In the genomic region with DNA sequence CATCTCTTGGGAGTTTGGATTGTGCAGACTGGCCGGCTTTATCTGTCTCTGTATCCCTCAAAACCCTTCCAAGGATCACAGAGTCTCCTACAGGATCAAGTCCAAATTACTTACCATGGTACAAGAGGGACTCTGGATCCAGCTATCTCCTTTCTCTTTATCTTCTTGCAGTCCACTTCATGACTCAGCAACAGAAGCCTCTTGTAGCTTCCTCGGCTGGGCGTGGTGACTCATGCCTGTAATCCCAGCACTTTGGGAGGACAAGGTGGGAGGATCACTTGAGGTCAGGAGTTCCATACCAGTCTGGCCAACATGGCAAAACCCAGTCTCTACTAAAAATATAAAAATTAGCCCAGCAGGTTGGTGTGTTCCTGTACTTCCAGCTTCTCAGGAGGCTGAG, we compare ENCODE assay signal across 21 cellular contexts.
DNase-seq lines count a peak whose midpoint lies in the region; ATAC-seq, FAIRE-seq and TF ChIP-seq lines count a peak whose summit lies in the region.
"Had no signal": no experiment of that assay in that cellular context is flagged by ENCODE, and none has a peak within 500 bp of the region (broad histone marks: within the 10 kb centered on the region; RNA-seq: fewer than 3 reads in every experiment).

No MANE protein-coding gene starts in this region.

- intact Hi-C loops in IMR-90 (cut with micrococcal nuclease) = no loop called here
- intact Hi-C loops in K562 (cut with micrococcal nuclease) = no loop called here
- intact Hi-C loops in thyroid gland (cut with DNase I) = no loop called here

- no peak overlapping the region for H3K27ac Mint-ChIP-seq in activated naive CD4-positive, alpha-beta T cell treated with anti-CD3 and anti-CD28 coated beads, Interleukin-2, amount 10 ng/mL, durations not matched to agents 7 days and 5 days
- H3K27ac Mint-ChIP-seq: dendritic cell treated with granulocyte-macrophage colony-stimulating factor and Interleukin-4, amounts not matched to agents 40 ng/mL and 50 ng/mL, for 4 days; H9; immature natural killer cell; mesothelial cell of epicardium; T-cell had no signal

- H4K20me1 ChIP-seq in IMR-90 (ENCODE audit: insufficient read depth, low read length) (no peaks in the 10 kb centered on the region), K562 (replicated peaks; ENCODE audit: control insufficient read depth, insufficient read depth, low read length) (no peaks in the 10 kb centered on the region)

- POLR2A ChIA-PET in IMR-90 (lab: Charles Lee; ENCODE audit: unreplicated experiment) (no interaction called here), K562 (lab: Yijun Ruan, JAX) (interaction anchor here (1.0 to 2.1 kb wide), 3 partner anchors 9 to 92 kb away, joined by 3 to 9 read pairs (median 3); no protein-coding TSS in a partner anchor)

- no peak overlapping the region for H2BK120ac ChIP-seq in IMR-90 (ENCODE audit: low read depth, low read length)

- no peaks in the 10 kb centered on the region for H3K27me3 ChIP-seq in IMR-90 (ENCODE audit: control insufficient read depth, insufficient read depth, low read length)
- H3K27me3 ChIP-seq in K562 (ENCODE audit: control insufficient read depth in 2 of 2, insufficient read depth in 2 of 2, low read length in 2 of 2) = no peaks in the 10 kb centered on the region
- H3K27me3 ChIP-seq in thyroid gland = no peaks in the 10 kb centered on the region
- H3K27me3 ChIP-seq: ascending aorta, neutrophil had no signal

- TF ChIP-seq EP300 in K562 (IDR thresholded peaks at IDR 0.05; ENCODE audit: low read length) = peak; percentile 60; the same call in 1 of the 2 replicates

- FAIRE-seq in K562 (lab: Jason Lieb, UNC) = peak; percentile 99

- H3K9ac ChIP-seq in IMR-90 (ENCODE audit: low read depth, low read length) (no peak overlapping the region), K562 (ENCODE audit: insufficient read depth in 1 of 2, low read depth in 2 of 2, low read length in 2 of 2) (no peak overlapping the region)

- TF ChIP-seq RAD21 in IMR-90 (IDR thresholded peaks at IDR 0.05; ENCODE audit: low read length) (no peak), K562 (CRISPR knock-in tag; conservative IDR thresholded peaks at IDR 0.05 in 1 of 2, IDR thresholded peaks at IDR 0.05 in 1 of 2) (no peak; a peak in 1 of 4 replicates)

- no peak overlapping the region for H2BK5ac ChIP-seq in IMR-90 (ENCODE audit: low read depth, low read length, poor library complexity, severe bottlenecking)

- H3K9me3 Mint-ChIP-seq in activated naive CD4-positive, alpha-beta T cell treated with anti-CD3 and anti-CD28 coated beads, Interleukin-2, amount 10 ng/mL, durations not matched to agents 7 days and 5 days = no peaks in the 10 kb centered on the region
- H3K9me3 Mint-ChIP-seq: dendritic cell treated with granulocyte-macrophage colony-stimulating factor and Interleukin-4, amounts not matched to agents 40 ng/mL and 50 ng/mL, for 4 days; H9; immature natural killer cell; mesothelial cell of epicardium; T-cell had no signal

- H4K5ac ChIP-seq in IMR-90 (ENCODE audit: low read depth, low read length) = no peak overlapping the region

- no peak overlapping the region for H2AK9ac ChIP-seq in IMR-90 (replicated peaks; ENCODE audit: low read depth, low read length, poor library complexity)

- H2BK20ac ChIP-seq in IMR-90 (ENCODE audit: low read depth, low read length) = no peak overlapping the region

- in situ Hi-C loops in IMR-90 (cut with MboI; ENCODE audit: low sequenced_read_pairs) = no loop called here
- in situ Hi-C loops in K562 (cut with MboI) = no loop called here

- H3K4me1 Mint-ChIP-seq in activated naive CD4-positive, alpha-beta T cell treated with anti-CD3 and anti-CD28 coated beads, Interleukin-2, amount 10 ng/mL, durations not matched to agents 7 days and 5 days = no peaks in the 10 kb centered on the region
- H3K4me1 Mint-ChIP-seq: immature natural killer cell, T-cell had no signal

- WGBS in IMR-90 (ENCODE audit: extremely low coverage in 2 of 2, insufficient read length in 1 of 2), 2 experiments = no CpG with 5 or more reads among the region's 3 CpGs
- 0% methylated on average over 3 of the region's 3 CpGs for WGBS in K562 (ENCODE audit: insufficient coverage, low coverage, missing lambda C conversion rate)
- WGBS in thyroid gland, 2 donors = 87 to 89% methylated on average over 3 of the region's 3 CpGs

- no peak overlapping the region for H4K91ac ChIP-seq in IMR-90 (ENCODE audit: insufficient read depth, low read depth, low read length)

- H3K14ac ChIP-seq in IMR-90 (replicated peaks; ENCODE audit: low read depth, low read length) = peak overlapping the region; percentile 16; the same call in 1 of the 2 replicates

- BruUV-seq in IMR-90 (replicated peaks; lab: Mats Ljungman, UMichigan) (no TSS peak), K562 (replicated peaks; lab: Mats Ljungman, UMichigan) (no TSS peak)

- TF ChIP-seq CTCF in IMR-90 (conservative IDR thresholded peaks at IDR 0.05; ENCODE audit: low read depth, low read length) (no peak), K562 (IDR thresholded peaks at IDR 0.05 in 2 of 3, conservative IDR thresholded peaks at IDR 0.05 in 1 of 3; ENCODE audit: insufficient read depth in 2 of 3, low read depth in 1 of 3, low read length in 3 of 3) (no peak), thyroid gland (IDR thresholded peaks at IDR 0.05) (no peak)

- H3K27ac ChIP-seq in IMR-90 (ENCODE audit: insufficient read depth, low read length) (no peak overlapping the region), K562 (ENCODE audit: extremely low read depth, low read depth, low read length) (no peak overlapping the region; the same call in 2 of the 3 replicates), thyroid gland (no peak overlapping the region)
- H3K27ac ChIP-seq: ascending aorta, neutrophil had no signal

- no peak overlapping the region for H3K4ac ChIP-seq in IMR-90 (ENCODE audit: low read depth, low read length)

- no peak overlapping the region for H3K56ac ChIP-seq in IMR-90 (ENCODE audit: extremely low read depth, insufficient read depth, low read length)

- H3K36me3 Mint-ChIP-seq in activated naive CD4-positive, alpha-beta T cell treated with anti-CD3 and anti-CD28 coated beads, Interleukin-2, amount 10 ng/mL, durations not matched to agents 7 days and 5 days = no peaks in the 10 kb centered on the region
- H3K36me3 Mint-ChIP-seq: immature natural killer cell, mesothelial cell of epicardium, T-cell had no signal

- TF ChIP-seq POLR2A in IMR-90 (IDR thresholded peaks at IDR 0.05; ENCODE audit: low read depth, low read length) (no peak), K562 (conservative IDR thresholded peaks at IDR 0.05) (no peak), thyroid gland (IDR thresholded peaks at IDR 0.05) (no peak)

- dilution Hi-C loops in IMR-90 (cut with HindIII; ENCODE audit: low sequenced_read_pairs, unreplicated experiment) = no loop called here

- H3K79me2 ChIP-seq in K562 (ENCODE audit: control insufficient read depth, insufficient read depth, low read length) = no peaks in the 10 kb centered on the region

- H3K4me2 ChIP-seq in IMR-90 (ENCODE audit: low read depth, low read length) = no peak overlapping the region
- peak overlapping the region; percentile 22; the same call in 1 of the 2 replicates for H3K4me2 ChIP-seq in K562 (ENCODE audit: insufficient read depth, low read length)

- H3K9me3 ChIP-seq in IMR-90 (ENCODE audit: control insufficient read depth, insufficient read depth, low read length) (no peaks in the 10 kb centered on the region), K562 (replicated peaks; ENCODE audit: control insufficient read depth, insufficient read depth, low read depth, low read length) (no peaks in the 10 kb centered on the region), thyroid gland (no peaks in the 10 kb centered on the region)
- H3K9me3 ChIP-seq: ascending aorta, neutrophil had no signal

- DNase-seq in Daoy (ENCODE audit: low read depth) = peak; percentile 63
- peak; percentile 66 for DNase-seq in IMR-90
- peak; percentile 22 to 79 (median 38) for DNase-seq in K562 (ENCODE audit: extremely low read depth in 1 of 4, low spot score in 3 of 4)
- DNase-seq in kidney glomerular epithelial cell (lab: John Stamatoyannopoulos, UW) = peak; percentile 5
- DNase-seq in thyroid gland = no peak
- no peak for DNase-seq in NOMO-1 (lab: John Stamatoyannopoulos, UW; ENCODE audit: unreplicated experiment in 2 of 2)
- DNase-seq in activated naive CD4-positive, alpha-beta T cell treated with anti-CD3 and anti-CD28 coated beads, Interleukin-2, amount 10 ng/mL, durations not matched to agents 7 days and 5 days = no peak
- DNase-seq: activated CD4-positive, CD25-positive, alpha-beta regulatory T cell; activated effector memory CD4-positive, alpha-beta T cell treated with Interleukin-2 at 50 U/mL for 16 hours; COR-L47; glutamatergic neuron; H9; immature natural killer cell; NCI-H1105; stimulated activated CD4-positive, alpha-beta T cell treated with anti-CD3 and anti-CD28 coated beads, Interleukin-4, amount 100 ng/mL, for 1 hour; T-cell had no signal

- H3K18ac ChIP-seq in IMR-90 (ENCODE audit: low read depth, low read length) = no peak overlapping the region; the same call in 1 of the 2 replicates

- peaks cover 7% of the 10 kb centered on the region for H3K4me1 ChIP-seq in IMR-90 (ENCODE audit: control insufficient read depth, insufficient read depth, low read length)
- peaks cover 3 to 9% of the 10 kb centered on the region in 2 experiments; a peak in 3 of 5 replicates for H3K4me1 ChIP-seq in K562 (replicated peaks in 1 of 2; ENCODE audit: control insufficient read depth in 2 of 2, insufficient read depth in 2 of 2, low read length in 2 of 2)
- peaks cover 20 to 25% of the 10 kb centered on the region in 2 donors for H3K4me1 ChIP-seq in thyroid gland
- H3K4me1 ChIP-seq: ascending aorta had no signal

- H3K27me3 Mint-ChIP-seq in activated naive CD4-positive, alpha-beta T cell treated with anti-CD3 and anti-CD28 coated beads, Interleukin-2, amount 10 ng/mL, durations not matched to agents 7 days and 5 days = no peaks in the 10 kb centered on the region
- H3K27me3 Mint-ChIP-seq: dendritic cell treated with granulocyte-macrophage colony-stimulating factor and Interleukin-4, amounts not matched to agents 40 ng/mL and 50 ng/mL, for 4 days had no signal

- H2AK5ac ChIP-seq in IMR-90 (ENCODE audit: low read depth, low read length) = no peak overlapping the region

- ATAC-seq in IMR-90 (ENCODE audit: low read depth) = peak; percentile 35; the same call in 1 of the 2 replicates
- ATAC-seq in K562 = peak; percentile 92
- no peak for ATAC-seq in GM21786 (IDR thresholded peaks at IDR 0.05; ENCODE audit: unreplicated experiment)
- ATAC-seq: T-cell had no signal

- H2BK15ac ChIP-seq in IMR-90 (ENCODE audit: low read depth, low read length) = no peak overlapping the region

- H3K36me3 ChIP-seq in IMR-90 (ENCODE audit: control insufficient read depth, insufficient read depth, low read length) (no peaks in the 10 kb centered on the region), K562 (ENCODE audit: control insufficient read depth, insufficient read depth, low read length) (no peaks in the 10 kb centered on the region), thyroid gland (no peaks in the 10 kb centered on the region)
- H3K36me3 ChIP-seq: ascending aorta, neutrophil had no signal

- H2AFZ ChIP-seq in IMR-90 (replicated peaks; ENCODE audit: low read length, poor library complexity) (no peak overlapping the region), K562 (ENCODE audit: low read depth, low read length) (0 out of 2 replicates have a peak overlapping the region, but pooled peaks have one; percentile 18)

- CTCF ChIA-PET in IMR-90 (lab: Yijun Ruan, JAX) = interaction anchor here (1.1 kb wide), 1 partner anchor 28 kb away, joined by 3 read pairs; no protein-coding TSS in a partner anchor
- CTCF ChIA-PET in K562 (lab: Yijun Ruan, JAX; ENCODE audit: low intra/inter-chr PET ratio) = no interaction called here
- CTCF ChIA-PET in activated naive CD4-positive, alpha-beta T cell treated with anti-CD3 and anti-CD28 coated beads, Interleukin-2, amount 10 ng/mL, durations not matched to agents 7 days and 5 days (lab: Charles Lee) = no interaction called here

- no peak overlapping the region for H3K23ac ChIP-seq in IMR-90 (ENCODE audit: low read depth, low read length)

- H3K79me1 ChIP-seq in IMR-90 (ENCODE audit: low read depth in 1 of 2, low read length in 2 of 2) = no peaks in the 10 kb centered on the region

- H3K4me3 Mint-ChIP-seq in activated naive CD4-positive, alpha-beta T cell treated with anti-CD3 and anti-CD28 coated beads, Interleukin-2, amount 10 ng/mL, durations not matched to agents 7 days and 5 days = no peak overlapping the region
- H3K4me3 Mint-ChIP-seq: dendritic cell treated with granulocyte-macrophage colony-stimulating factor and Interleukin-4, amounts not matched to agents 40 ng/mL and 50 ng/mL, for 4 days; H9; immature natural killer cell; mesothelial cell of epicardium; T-cell had no signal

- no peak overlapping the region for H4K8ac ChIP-seq in IMR-90 (ENCODE audit: low read depth in 2 of 2, low read length in 2 of 2)

- H3K9me1 ChIP-seq in IMR-90 (ENCODE audit: insufficient read depth, low read length) (0 out of 2 replicates have a peak, but pooled peaks cover 5% of the 10 kb centered on the region), K562 (ENCODE audit: control insufficient read depth, insufficient read depth, low read length) (no peaks in the 10 kb centered on the region)

- H3K4me3 ChIP-seq in IMR-90 (ENCODE audit: insufficient read depth, low read depth, low read length) (no peak overlapping the region), K562 (no peak overlapping the region), thyroid gland (replicated peaks in 1 of 3) (no peak overlapping the region)
- H3K4me3 ChIP-seq: ascending aorta had no signal

Comparison
In these comparisons a context has a peak if more than half of its experiments do, and no peak if none do; other contexts are left out.
1. DNase-seq: peak in Daoy (single experiment), IMR-90 (single experiment), K562 (4 of 4) and kidney glomerular epithelial cell (single experiment); none in thyroid gland (0 of 2), NOMO-1 (0 of 2) and activated naive CD4-positive, alpha-beta T cell treated with anti-CD3 and anti-CD28 coated beads, Interleukin-2, amount 10 ng/mL, durations not matched to agents 7 days and 5 days (single experiment).